15 cellular contexts compared by ENCODE assay signal in the genomic region with DNA sequence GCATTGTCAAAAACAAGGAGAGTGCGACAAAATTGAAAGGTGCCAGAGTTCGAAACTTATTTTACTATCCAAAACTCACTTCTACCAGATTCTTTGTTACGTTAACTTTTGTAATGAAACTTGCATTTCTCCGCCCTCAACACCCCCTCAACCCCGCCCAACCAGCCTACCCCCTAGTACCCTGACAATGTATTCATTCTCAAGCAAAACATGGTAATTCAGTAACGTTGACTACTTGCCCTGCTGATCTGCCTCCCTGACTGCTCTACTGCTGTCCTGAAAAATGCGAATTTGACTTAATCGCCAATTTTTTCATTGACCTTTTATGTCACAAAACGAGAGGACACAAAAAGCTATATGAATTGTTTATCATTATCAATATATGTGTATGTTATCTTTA. TPM values are rescaled to one million over a fixed set of nuclear protein-coding genes. Genes with fewer than 3 reads are reported as not detected.
DNase-seq lines count a peak whose midpoint lies in the region; ATAC-seq and TF ChIP-seq lines count a peak whose summit lies in the region.
"Had no signal": no experiment of that assay in that cellular context is flagged by ENCODE, and none has a peak within 500 bp of the region (broad histone marks: within the 10 kb centered on the region; RNA-seq: fewer than 3 reads in every experiment).

Gene SRY, minus strand, starts transcription at position 83 of the 400 bp plus-strand sequence. Its CDS starts 79 bp downstream, at position 4.

- TF ChIP-seq CTCF in suprapubic skin (IDR thresholded peaks at IDR 0.05) = no peak
- TF ChIP-seq CTCF in gastrocnemius medialis (IDR thresholded peaks at IDR 0.05 in 4 of 5, conservative IDR thresholded peaks at IDR 0.05 in 1 of 5) = no peak

- whole genome bisulfite sequencing in iPS DF 6.9 (ENCODE audit: insufficient coverage, insufficient read length) = no CpG with 5 or more reads among the region's 9 CpGs
- no CpG with 5 or more reads among the region's 9 CpGs for WGBS in suprapubic skin

- ATAC-seq in activated naive CD8-positive, alpha-beta T cell treated with anti-CD3 and anti-CD28 coated beads, Interleukin-2, amount 10 ng/mL, durations not matched to agents 7 days and 5 days (ENCODE audit: low read depth) = no peak
- ATAC-seq in gastrocnemius medialis = no peak
- ATAC-seq: left colon had no signal

- intact Hi-C loops in gastrocnemius medialis (cut with DNase I; ENCODE audit: low total_unique reads) = no loop called here

- TF ChIP-seq POLR2A in suprapubic skin (IDR thresholded peaks at IDR 0.05) (no peak), gastrocnemius medialis (IDR thresholded peaks at IDR 0.05) (no peak)

- H3K9me3 Mint-ChIP-seq in activated naive CD4-positive, alpha-beta T cell treated with anti-CD3 and anti-CD28 coated beads, Interleukin-2, amount 50 U/mL, for 24 hours = no peaks in the 10 kb centered on the region
- no peaks in the 10 kb centered on the region for H3K9me3 Mint-ChIP-seq in activated naive CD8-positive, alpha-beta T cell treated with anti-CD3 and anti-CD28 coated beads, Interleukin-2, amount 10 ng/mL, durations not matched to agents 7 days and 5 days

- POLR2A ChIA-PET in activated naive CD8-positive, alpha-beta T cell treated with anti-CD3 and anti-CD28 coated beads, Interleukin-2, amount 10 ng/mL, durations not matched to agents 7 days and 5 days (lab: Charles Lee) = no interaction called here

- H3K4me1 Mint-ChIP-seq in activated naive CD4-positive, alpha-beta T cell treated with anti-CD3 and anti-CD28 coated beads, Interleukin-2, amount 50 U/mL, for 24 hours = peaks cover 5% of the 10 kb centered on the region
- H3K4me1 Mint-ChIP-seq in activated naive CD8-positive, alpha-beta T cell treated with anti-CD3 and anti-CD28 coated beads, Interleukin-2, amount 10 ng/mL, durations not matched to agents 7 days and 5 days = no peaks in the 10 kb centered on the region

- H3K27me3 ChIP-seq in iPS DF 6.9 (ENCODE audit: control insufficient read depth, insufficient read depth, low read length) (no peaks in the 10 kb centered on the region), suprapubic skin (no peaks in the 10 kb centered on the region), gastrocnemius medialis (no peaks in the 10 kb centered on the region)
- H3K27me3 ChIP-seq: cardiac muscle cell, testis had no signal

- H3K4me3 ChIP-seq in iPS DF 6.9 (ENCODE audit: low read length) (peak within 1 kb of the TSS; percentile 35; the same call in 1 of the 2 replicates), suprapubic skin (peak within 1 kb of the TSS; percentile 36), gastrocnemius medialis (no peak within 1 kb of the TSS)
- H3K4me3 ChIP-seq: cardiac muscle cell had no signal

- in situ Hi-C loops in gastrocnemius medialis (cut with MboI; ENCODE audit: low sequenced_read_pairs in 4 of 4) = no loop called here

- no peaks in the 10 kb centered on the region; the same call in 1 of the 2 replicates for H3K9me3 ChIP-seq in iPS DF 6.9 (ENCODE audit: control insufficient read depth, insufficient read depth, low read length)
- H3K9me3 ChIP-seq in suprapubic skin = no peaks in the 10 kb centered on the region
- H3K9me3 ChIP-seq in gastrocnemius medialis = no peaks in the 10 kb centered on the region
- H3K9me3 ChIP-seq: testis had no signal

- H3K27ac ChIP-seq in iPS DF 6.9 (ENCODE audit: low read length) = peak within 1 kb of the TSS; percentile 44
- H3K27ac ChIP-seq in suprapubic skin = peak within 1 kb of the TSS; percentile 14
- no peak within 1 kb of the TSS for H3K27ac ChIP-seq in gastrocnemius medialis
- H3K27ac ChIP-seq: cardiac muscle cell had no signal

- H3K27ac Mint-ChIP-seq in activated naive CD4-positive, alpha-beta T cell treated with anti-CD3 and anti-CD28 coated beads, Interleukin-2, amount 50 U/mL, for 24 hours = no peak within 1 kb of the TSS
- no peak within 1 kb of the TSS for H3K27ac Mint-ChIP-seq in activated naive CD8-positive, alpha-beta T cell treated with anti-CD3 and anti-CD28 coated beads, Interleukin-2, amount 10 ng/mL, durations not matched to agents 7 days and 5 days

- H3K4me1 ChIP-seq in iPS DF 6.9 (ENCODE audit: control insufficient read depth, insufficient read depth, low read length) (no peaks in the 10 kb centered on the region), suprapubic skin (no peaks in the 10 kb centered on the region), gastrocnemius medialis (no peaks in the 10 kb centered on the region)
- H3K4me1 ChIP-seq: testis had no signal

- peak within 1 kb of the TSS; percentile 33 for H3K4me3 Mint-ChIP-seq in activated naive CD4-positive, alpha-beta T cell treated with anti-CD3 and anti-CD28 coated beads, Interleukin-2, amount 50 U/mL, for 24 hours
- H3K4me3 Mint-ChIP-seq in activated naive CD8-positive, alpha-beta T cell treated with anti-CD3 and anti-CD28 coated beads, Interleukin-2, amount 10 ng/mL, durations not matched to agents 7 days and 5 days = peak within 1 kb of the TSS; percentile 38

- no peak for DNase-seq in activated naive CD4-positive, alpha-beta T cell (lab: John Stamatoyannopoulos, UW)
- no peak for DNase-seq in activated naive CD8-positive, alpha-beta T cell treated with anti-CD3 and anti-CD28 coated beads, Interleukin-2, amount 10 ng/mL, durations not matched to agents 7 days and 5 days
- DNase-seq in iPS DF 6.9 (ENCODE audit: low read depth, low spot score) (no peak), suprapubic skin (ENCODE audit: low spot score in 2 of 2) (no peak), globus pallidus (ENCODE audit: low spot score) (no peak), NCI-H2081 treated with DMSO at 0.1 percent for 48 hours (lab: John Stamatoyannopoulos, UW) (no peak), gastrocnemius medialis (no peak)
- DNase-seq: left colon, NCI-H1436 treated with DMSO at 0.1 percent for 48 hours, testis had no signal

- H3K27me3 Mint-ChIP-seq in activated naive CD4-positive, alpha-beta T cell treated with anti-CD3 and anti-CD28 coated beads, Interleukin-2, amount 50 U/mL, for 24 hours = peaks cover 21% of the 10 kb centered on the region
- peaks cover 31% of the 10 kb centered on the region for H3K27me3 Mint-ChIP-seq in activated naive CD8-positive, alpha-beta T cell treated with anti-CD3 and anti-CD28 coated beads, Interleukin-2, amount 10 ng/mL, durations not matched to agents 7 days and 5 days

- H3K36me3 ChIP-seq in iPS DF 6.9 (ENCODE audit: control insufficient read depth, insufficient read depth, low read length) (no peaks in the 10 kb centered on the region), suprapubic skin (no peaks in the 10 kb centered on the region), gastrocnemius medialis (no peaks in the 10 kb centered on the region)
- H3K36me3 ChIP-seq: cardiac muscle cell had no signal

- no peaks in the 10 kb centered on the region for H3K36me3 Mint-ChIP-seq in activated naive CD4-positive, alpha-beta T cell treated with anti-CD3 and anti-CD28 coated beads, Interleukin-2, amount 50 U/mL, for 24 hours
- H3K36me3 Mint-ChIP-seq in activated naive CD8-positive, alpha-beta T cell treated with anti-CD3 and anti-CD28 coated beads, Interleukin-2, amount 10 ng/mL, durations not matched to agents 7 days and 5 days = no peaks in the 10 kb centered on the region

- no peak for TF ChIP-seq EP300 in suprapubic skin (IDR thresholded peaks at IDR 0.05)

RNA-seq across cellular contexts. Expression of gene SRY, which starts in this region (rescaled TPM):
- not detected for total RNA-seq in activated naive CD8-positive, alpha-beta T cell treated with anti-CD3 and anti-CD28 coated beads, Interleukin-2, amount 10 ng/mL, durations not matched to agents 7 days and 5 days
- total RNA-seq in suprapubic skin (1 to 10 TPM in 1 of 4 donors, not detected in 3; 2.0 TPM), gastrocnemius medialis (not detected)
- total RNA-seq: cardiac muscle cell, left colon, NCI-H460, pulmonary artery endothelial cell, SK-MEL-5 had no signal

Comparison
In these comparisons a context has a peak if more than half of its experiments do, and no peak if none do; other contexts are left out.
1. H3K27ac ChIP-seq: peak in iPS DF 6.9 (single experiment) and suprapubic skin (single experiment); none in gastrocnemius medialis (0 of 4).
2. H3K4me3 ChIP-seq: peak in iPS DF 6.9 (single experiment) and suprapubic skin (single experiment); none in gastrocnemius medialis (0 of 4).